In the genomic region with DNA sequence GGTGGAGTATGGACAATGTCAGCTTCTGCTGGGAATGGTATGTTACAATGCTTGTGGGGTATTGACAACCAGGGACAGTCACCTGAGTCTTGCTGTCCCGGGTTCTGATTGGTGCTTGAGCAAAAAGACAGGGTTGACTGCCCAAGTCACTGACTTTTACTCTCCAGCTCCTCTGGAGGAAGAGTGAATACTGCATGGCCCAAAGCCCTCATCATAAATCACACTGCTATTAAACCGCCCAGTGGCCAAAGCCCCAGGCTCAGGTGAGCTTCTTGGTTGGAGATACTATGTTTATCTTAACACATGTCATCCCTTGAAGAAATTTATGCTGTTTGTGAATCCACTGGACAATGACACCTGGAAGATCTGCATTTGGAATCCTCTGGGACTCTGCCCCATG, we compare ENCODE assay signal across 19 cellular contexts.
"Had no signal": no experiment of that assay in that cellular context is flagged by ENCODE, and none has a peak within 500 bp of the region (broad histone marks: within the 10 kb centered on the region; RNA-seq: fewer than 3 reads in every experiment).

No MANE protein-coding gene starts in this region.

- H3K27me3 ChIP-seq: foreskin keratinocyte, right atrium auricular region, stomach had no signal

- H3K27ac Mint-ChIP-seq: dendritic cell treated with granulocyte-macrophage colony-stimulating factor and Interleukin-4, amounts not matched to agents 40 ng/mL and 50 ng/mL, for 4 days; effector memory CD8-positive, alpha-beta T cell; type B pancreatic cell had no signal

- H3K9me3 ChIP-seq: mucosa of descending colon, right atrium auricular region, thoracic aorta had no signal

- H3K4me3 ChIP-seq: lung, mucosa of descending colon, right atrium auricular region, stomach, thoracic aorta had no signal

- H3K27ac ChIP-seq: foreskin keratinocyte, right atrium auricular region, stomach, thoracic aorta had no signal

- H3K4me1 Mint-ChIP-seq: naive thymus-derived CD8-positive, alpha-beta T cell had no signal

- H3K4me1 ChIP-seq: foreskin keratinocyte, stomach had no signal

- H3K27me3 Mint-ChIP-seq: dendritic cell treated with granulocyte-macrophage colony-stimulating factor and Interleukin-4, amounts not matched to agents 40 ng/mL and 50 ng/mL, for 4 days; effector memory CD8-positive, alpha-beta T cell; type B pancreatic cell had no signal

- H3K36me3 Mint-ChIP-seq: type B pancreatic cell had no signal

- H3K4me3 Mint-ChIP-seq: dendritic cell treated with granulocyte-macrophage colony-stimulating factor and Interleukin-4, amounts not matched to agents 40 ng/mL and 50 ng/mL, for 4 days; effector memory CD8-positive, alpha-beta T cell; naive thymus-derived CD8-positive, alpha-beta T cell; neural crest cell; type B pancreatic cell had no signal

- DNase-seq: effector memory CD8-positive, alpha-beta T cell; foreskin keratinocyte; kidney; left cardiac atrium; left ventricle myocardium superior; mucosa of descending colon; naive thymus-derived CD8-positive, alpha-beta T cell; posterior cingulate gyrus; small intestine; stimulated activated CD4-positive, alpha-beta T cell treated with anti-CD3 and anti-CD28 coated beads, Interleukin-12 subunit alpha, Interleukin-12 subunit beta, amount 100 ng/mL, for 4 hours; stimulated activated naive CD4-positive, alpha-beta T cell; stomach; substantia nigra had no signal

- H3K36me3 ChIP-seq: right atrium auricular region, stomach, thoracic aorta had no signal

- ATAC-seq: effector memory CD8-positive, alpha-beta T cell; foreskin keratinocyte; left cardiac atrium; left ventricle myocardium superior; mucosa of descending colon; naive thymus-derived CD8-positive, alpha-beta T cell had no signal

- H3K9me3 Mint-ChIP-seq: dendritic cell treated with granulocyte-macrophage colony-stimulating factor and Interleukin-4, amounts not matched to agents 40 ng/mL and 50 ng/mL, for 4 days; effector memory CD8-positive, alpha-beta T cell; type B pancreatic cell had no signal
